8 cellular contexts compared by ENCODE assay signal in genomic region chr11:34357646-34358257, GRCh38. TPM values are rescaled to one million over a fixed set of nuclear protein-coding genes. Genes with fewer than 3 reads are reported as not detected.
A peak's percentile ranks its signal among the peaks of the same experiment; 100 is the strongest.
DNase-seq lines count a peak whose midpoint lies in the region; ATAC-seq and TF ChIP-seq lines count a peak whose summit lies in the region.

Gene ABTB2, minus strand, starts transcription at chr11:34358010.

- peaks cover 29 to 65% of the 10 kb centered on the region in 2 donors for H3K27me3 Mint-ChIP-seq in natural killer cell treated with Interleukin-12 subunit alpha and Interleukin-12 subunit beta and Interleukin-15 and Interleukin-18, amount 100 ng/mL, for 72 hours

- peaks cover 30 to 35% of the 10 kb centered on the region in 2 donors for H3K4me1 Mint-ChIP-seq in natural killer cell treated with Interleukin-12 subunit alpha and Interleukin-12 subunit beta and Interleukin-15 and Interleukin-18, amount 100 ng/mL, for 72 hours (ENCODE audit: low read depth in 2 of 2)

- no peaks in the 10 kb centered on the region for H3K9me2 ChIP-seq in GM23248 (ENCODE audit: insufficient read depth)

- no peaks in the 10 kb centered on the region for H3F3A ChIP-seq in GM23248 (ENCODE audit: insufficient read depth)

- H3K4me3 Mint-ChIP-seq in natural killer cell treated with Interleukin-12 subunit alpha and Interleukin-12 subunit beta and Interleukin-15 and Interleukin-18, amount 100 ng/mL, for 72 hours, result peak within 1 kb of the TSS; percentile 82

- peak within 1 kb of the TSS; percentile 75 for H3K9ac ChIP-seq in GM23248

- H3K4me1 ChIP-seq in GM23248 (ENCODE audit: insufficient read depth) (peaks cover 16% of the 10 kb centered on the region), Peyer's patch (peaks cover 0 to 32% (median 11%) of the 10 kb centered on the region in 4 donors)

- H3K27ac ChIP-seq in GM23248 (peak within 1 kb of the TSS; percentile 32; the same call in 1 of the 2 replicates), KOPT-K1 (ENCODE audit: low read depth, low read length, poor library complexity, severe bottlenecking) (peak within 1 kb of the TSS; percentile 61), Peyer's patch (peak within 1 kb of the TSS; percentile 72 to 90 (median 78))

- TF ChIP-seq CTCF in Peyer's patch (IDR thresholded peaks at IDR 0.05), result peak in 1 of 6 experiments; percentile 26
- TF ChIP-seq CTCF in fibroblast of mammary gland (conservative IDR thresholded peaks at IDR 0.05; ENCODE audit: control insufficient read depth, insufficient read depth, low read depth, low read length), result no peak

- no peaks in the 10 kb centered on the region for H3K9me3 Mint-ChIP-seq in natural killer cell treated with Interleukin-12 subunit alpha and Interleukin-12 subunit beta and Interleukin-15 and Interleukin-18, amount 100 ng/mL, for 72 hours

- H3K9me3 ChIP-seq in GM23248 (ENCODE audit: low read depth) (no peaks in the 10 kb centered on the region), KOPT-K1 (ENCODE audit: insufficient read depth, low read length, poor library complexity, severe bottlenecking) (no peaks in the 10 kb centered on the region), Peyer's patch (no peaks in the 10 kb centered on the region)

- no peak within 1 kb of the TSS for H3K27ac Mint-ChIP-seq in natural killer cell treated with Interleukin-12 subunit alpha and Interleukin-12 subunit beta and Interleukin-15 and Interleukin-18, amount 100 ng/mL, for 72 hours

- peak; percentile 98 for DNase-seq in Daoy (ENCODE audit: low read depth)
- peak; percentile 100 for DNase-seq in GM23248
- peak; percentile 98 to 99 (median 99) for DNase-seq in Peyer's patch
- peak; percentile 93 for DNase-seq in activated T-helper 1 cell treated with Interleukin-2 at 50 U/mL for 16 hours (ENCODE audit: low read depth)
- DNase-seq in fibroblast of mammary gland (ENCODE audit: low read depth), result peak; percentile 94
- DNase-seq in natural killer cell treated with Interleukin-12 subunit alpha and Interleukin-12 subunit beta and Interleukin-15 and Interleukin-18, amount 100 ng/mL, for 72 hours (ENCODE audit: low spot score), result peak; percentile 98
- DNase-seq in stimulated activated naive CD4-positive, alpha-beta T cell treated with Interleukin-2 at 50 U/mL for 16 hours (lab: John Stamatoyannopoulos, UW), result peak; percentile 98

- H3K79me2 ChIP-seq in GM23248 (ENCODE audit: insufficient read depth), result peaks cover 42% of the 10 kb centered on the region

- in situ Hi-C loops in GM23248 (cut with MboI), result loop anchor here (5.0 kb wide), 1 partner anchor 180 kb away; no protein-coding TSS in a partner anchor

- H4K20me1 ChIP-seq in GM23248 (ENCODE audit: insufficient read depth), result no peaks in the 10 kb centered on the region

- H2AFZ ChIP-seq in GM23248, result peak within 1 kb of the TSS; percentile 70

- peak within 1 kb of the TSS; percentile 87 for H3K4me3 ChIP-seq in GM23248
- H3K4me3 ChIP-seq in Peyer's patch, result peak within 1 kb of the TSS; percentile 52 to 86 (median 62)
- H3K4me3 ChIP-seq in fibroblast of mammary gland (ENCODE audit: control insufficient read depth, low read depth, low read length), result peak within 1 kb of the TSS; percentile 58

- peak; percentile 97 to 99 for TF ChIP-seq POLR2A in Peyer's patch (IDR thresholded peaks at IDR 0.05)

- H3K36me3 Mint-ChIP-seq in natural killer cell treated with Interleukin-12 subunit alpha and Interleukin-12 subunit beta and Interleukin-15 and Interleukin-18, amount 100 ng/mL, for 72 hours, result peaks cover 7% of the 10 kb centered on the region

- peak; percentile 97 for ATAC-seq in natural killer cell treated with Interleukin-12 subunit alpha and Interleukin-12 subunit beta and Interleukin-15 and Interleukin-18, amount 100 ng/mL, for 72 hours

- H3K4me2 ChIP-seq in GM23248 (ENCODE audit: unreplicated experiment), result peak within 1 kb of the TSS; percentile 85

- H3K27me3 ChIP-seq in GM23248 (replicated peaks; ENCODE audit: insufficient read depth) (no peaks in the 10 kb centered on the region), Peyer's patch (no peaks in the 10 kb centered on the region)

- no peaks in the 10 kb centered on the region for H3K36me3 ChIP-seq in GM23248 (ENCODE audit: low read depth)
- H3K36me3 ChIP-seq in KOPT-K1 (ENCODE audit: insufficient read depth, low read length), result no peaks in the 10 kb centered on the region
- no peaks in the 10 kb centered on the region for H3K36me3 ChIP-seq in Peyer's patch

- WGBS in GM23248 (ENCODE audit: low coverage in 1 of 2, low lambda C conversion rate in 2 of 2, missing lambda C conversion rate in 2 of 2), 2 experiments, result 0 to 2% methylated on average over 42 to 59 of the region's 59 CpGs

RNA-seq across cellular contexts. Expression of gene ABTB2, which starts in this region (rescaled TPM):
- 9.3 and 11.4 TPM in 2 replicates for total RNA-seq in Daoy (2014; rRNA removed; shearing (Covaris generic))
- total RNA-seq in GM23248 (2014; rRNA removed; shearing (Covaris generic)), result 9.9 and 12.4 TPM in 2 replicates
- 8.4 and 8.7 TPM in 2 replicates for polyA plus RNA-seq in GM23248 (2016; fragmentation: Nextera tagmentation; extraction: Ambion mirVana)
- total RNA-seq in Peyer's patch, result 10 to 100 TPM in 3 of 4 donors, 1 to 10 TPM in 1; 5.0 to 44.1 (median 33.0) TPM
- total RNA-seq in natural killer cell treated with Interleukin-12 subunit alpha and Interleukin-12 subunit beta and Interleukin-15 and Interleukin-18, amount 100 ng/mL, for 72 hours, result 10 to 100 TPM; 12.2 to 30.3 TPM

Comparison
In these comparisons a context has a peak if more than half of its experiments do, and no peak if none do; other contexts are left out.
1. Peak in every context shown above with its lines: DNase-seq, ATAC-seq, H3K4me3 ChIP-seq and H3K27ac ChIP-seq.